29 cellular contexts compared by ENCODE assay signal in genomic region chr12:114757926-114758325, GRCh38.
"Had no signal": no experiment of that assay in that cellular context is flagged by ENCODE, and none has a peak within 500 bp of the region (broad histone marks: within the 10 kb centered on the region; RNA-seq: fewer than 3 reads in every experiment).

No MANE protein-coding gene starts in this region.

- H3K27me3 Mint-ChIP-seq: effector memory CD8-positive, alpha-beta T cell had no signal

- DNase-seq: cerebellar nuclear complex; cortex of kidney; effector memory CD8-positive, alpha-beta T cell; erythroblast; esophagus squamous epithelium; foreskin fibroblast; gastrocnemius medialis; heart left ventricle; left cardiac atrium; left lung; mesenchymal stem cell; midbrain; naive thymus-derived CD4-positive, alpha-beta T cell; nephron progenitor cell; occipital lobe; ovary; posterior cingulate gyrus; stimulated activated CD4-positive, alpha-beta T cell treated with anti-CD3 and anti-CD28 coated beads, Interleukin-12 subunit alpha, Interleukin-12 subunit beta, amount 100 ng/mL, for 4 hours; stimulated activated CD4-positive, alpha-beta T cell treated with anti-CD3 and anti-CD28 coated beads, Interleukin-2, amount 100 ng/mL, for 24 hours; stimulated activated CD4-positive, alpha-beta T cell treated with anti-CD3 and anti-CD28 coated beads, Interleukin-4, amount 100 ng/mL, for 24 hours; stimulated activated naive CD4-positive, alpha-beta T cell treated with Interleukin-2 at 50 U/mL for 16 hours; substantia nigra; testis; tibial artery; upper lobe of left lung had no signal

- H3K36me3 Mint-ChIP-seq: naive thymus-derived CD4-positive, alpha-beta T cell; stimulated activated effector memory CD8-positive, alpha-beta T cell treated with anti-CD3 and anti-CD28 coated beads, Interleukin-12 subunit alpha, Interleukin-12 subunit beta, amount 100 ng/mL, for 72 hours had no signal

- H3K27ac Mint-ChIP-seq: effector memory CD8-positive, alpha-beta T cell; naive thymus-derived CD4-positive, alpha-beta T cell; nephron progenitor cell; stimulated activated effector memory CD8-positive, alpha-beta T cell treated with anti-CD3 and anti-CD28 coated beads, Interleukin-12 subunit alpha, Interleukin-12 subunit beta, amount 100 ng/mL, for 72 hours had no signal

- H3K4me1 Mint-ChIP-seq: stimulated activated effector memory CD8-positive, alpha-beta T cell treated with anti-CD3 and anti-CD28 coated beads, Interleukin-12 subunit alpha, Interleukin-12 subunit beta, amount 100 ng/mL, for 72 hours had no signal

- ATAC-seq: effector memory CD8-positive, alpha-beta T cell; gastrocnemius medialis; heart left ventricle; left cardiac atrium; left lung; naive thymus-derived CD4-positive, alpha-beta T cell; sciatic nerve; stimulated activated effector memory CD8-positive, alpha-beta T cell treated with anti-CD3 and anti-CD28 coated beads, Interleukin-12 subunit alpha, Interleukin-12 subunit beta, amount 100 ng/mL, for 72 hours had no signal

- H3K9me3 Mint-ChIP-seq: effector memory CD8-positive, alpha-beta T cell; nephron progenitor cell had no signal

- H3K4me3 ChIP-seq: esophagus squamous epithelium, gastrocnemius medialis, heart left ventricle, hepatocyte, left lung, ovary, smooth muscle cell, testis, tibial artery, upper lobe of left lung had no signal

- H3K4me3 Mint-ChIP-seq: effector memory CD8-positive, alpha-beta T cell; naive thymus-derived CD4-positive, alpha-beta T cell; nephron progenitor cell; stimulated activated effector memory CD8-positive, alpha-beta T cell treated with anti-CD3 and anti-CD28 coated beads, Interleukin-12 subunit alpha, Interleukin-12 subunit beta, amount 100 ng/mL, for 72 hours had no signal
